Comparison of ENCODE assay signal across 12 cellular contexts in the genomic region with DNA sequence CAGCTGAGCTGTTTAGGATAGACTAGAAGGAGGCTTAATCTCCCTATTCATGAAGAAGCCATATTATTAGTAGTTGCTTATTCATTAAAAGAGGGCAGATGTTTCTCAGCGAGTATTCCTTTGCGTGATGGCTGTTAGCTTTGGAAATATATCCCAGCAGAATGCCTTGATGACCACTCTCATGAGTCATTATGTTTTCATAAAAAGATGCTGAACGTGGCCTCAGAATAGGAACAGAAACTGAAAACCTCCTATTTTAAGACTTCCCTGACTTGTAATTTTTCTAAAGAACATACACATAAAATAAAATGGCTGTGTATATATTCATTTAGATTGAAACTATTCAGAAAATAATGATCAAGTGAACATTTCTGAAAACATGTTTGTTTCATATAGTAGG. TPM values are rescaled to one million over a fixed set of nuclear protein-coding genes. Genes with fewer than 3 reads are reported as not detected.
DNase-seq lines count a peak whose midpoint lies in the region; ATAC-seq, FAIRE-seq and TF ChIP-seq lines count a peak whose summit lies in the region.
"Had no signal": no experiment of that assay in that cellular context is flagged by ENCODE, and none has a peak within 500 bp of the region (broad histone marks: within the 10 kb centered on the region; RNA-seq: fewer than 3 reads in every experiment).

No MANE protein-coding gene starts in this region.

- no peaks in the 10 kb centered on the region for H3K9me3 Mint-ChIP-seq in T-helper 2 cell treated with Interferon-gamma antibody and Interleukin-4, amounts not matched to agents 5 μg/mL and 100 μg/mL, for 36 hours

- no peaks in the 10 kb centered on the region for H3K4me1 Mint-ChIP-seq in T-helper 2 cell treated with Interferon-gamma antibody and Interleukin-4, amounts not matched to agents 5 μg/mL and 100 μg/mL, for 36 hours (ENCODE audit: low read depth)

- TF ChIP-seq EP300 in esophagus muscularis mucosa (IDR thresholded peaks at IDR 0.05): no peak

- H3K9ac ChIP-seq in endothelial cell of umbilical vein (replicated peaks; ENCODE audit: extremely low read depth, insufficient read depth, low read length): no peak overlapping the region

- no peaks in the 10 kb centered on the region for H3K9me1 ChIP-seq in endothelial cell of umbilical vein (replicated peaks; ENCODE audit: control insufficient read depth, extremely low read depth, insufficient read depth, low read length)

- POLR2A ChIA-PET in endothelial cell of umbilical vein (lab: Charles Lee): no interaction called here

- no peaks in the 10 kb centered on the region for H4K20me1 ChIP-seq in endothelial cell of umbilical vein (replicated peaks; ENCODE audit: control insufficient read depth, extremely low read depth, insufficient read depth, low read length)

- H3K27me3 Mint-ChIP-seq in T-helper 2 cell treated with Interferon-gamma antibody and Interleukin-4, amounts not matched to agents 5 μg/mL and 100 μg/mL, for 36 hours (ENCODE audit: low read depth): peaks cover 14% of the 10 kb centered on the region

- peak; percentile 9 for DNase-seq in GM03348 (ENCODE audit: low spot score)
- DNase-seq in endothelial cell of umbilical vein (ENCODE audit: low read depth, low spot score): peak; percentile 30
- no peak for DNase-seq in occipital lobe (lab: John Stamatoyannopoulos, UW)
- DNase-seq in esophagus muscularis mucosa (ENCODE audit: extremely low spot score): no peak
- DNase-seq in NCI-H2196 (lab: John Stamatoyannopoulos, UW; ENCODE audit: unreplicated experiment): no peak
- DNase-seq in T-helper 2 cell treated with Interferon-gamma antibody and Interleukin-4, amounts not matched to agents 5 μg/mL and 100 μg/mL, for 36 hours (ENCODE audit: low spot score): no peak
- DNase-seq: GF-D8, KG1, lower lobe of right lung had no signal

- H3K9me3 ChIP-seq in endothelial cell of umbilical vein (replicated peaks; ENCODE audit: control insufficient read depth, insufficient read depth, low read length) (no peaks in the 10 kb centered on the region), esophagus muscularis mucosa (no peaks in the 10 kb centered on the region)
- H3K9me3 ChIP-seq: lower lobe of right lung had no signal

- 66% methylated on average over 3 of the region's 3 CpGs for WGBS in esophagus muscularis mucosa

- H3K36me3 ChIP-seq in endothelial cell of umbilical vein (ENCODE audit: control insufficient read depth in 2 of 2, extremely low read depth in 1 of 2, insufficient read depth in 2 of 2, low read length in 2 of 2) (no peaks in the 10 kb centered on the region), esophagus muscularis mucosa (no peaks in the 10 kb centered on the region)
- H3K36me3 ChIP-seq: cardiac muscle cell, lower lobe of right lung had no signal

- no peak for FAIRE-seq in endothelial cell of umbilical vein (lab: Jason Lieb, UNC)

- H3K27ac Mint-ChIP-seq in T-helper 2 cell treated with Interferon-gamma antibody and Interleukin-4, amounts not matched to agents 5 μg/mL and 100 μg/mL, for 36 hours: no peak overlapping the region

- dilution Hi-C loops in endothelial cell of umbilical vein (cut with MboI; ENCODE audit: extremely low pct_ligation_motif_present, low sequenced_read_pairs): no loop called here

- H3K27ac ChIP-seq in endothelial cell of umbilical vein (ENCODE audit: insufficient read depth, low read depth, low read length) (no peak overlapping the region), esophagus muscularis mucosa (replicated peaks in 1 of 4) (no peak overlapping the region)
- H3K27ac ChIP-seq: cardiac muscle cell, lower lobe of right lung had no signal

- H3K79me2 ChIP-seq in endothelial cell of umbilical vein (ENCODE audit: control insufficient read depth, insufficient read depth, low read length): no peaks in the 10 kb centered on the region

- no peaks in the 10 kb centered on the region for H3K4me1 ChIP-seq in endothelial cell of umbilical vein (ENCODE audit: control insufficient read depth, extremely low read depth, insufficient read depth, low read length)
- no peaks in the 10 kb centered on the region for H3K4me1 ChIP-seq in esophagus muscularis mucosa
- H3K4me1 ChIP-seq: lower lobe of right lung had no signal

- CTCF ChIA-PET in endothelial cell of umbilical vein (lab: Charles Lee): no interaction called here

- no peaks in the 10 kb centered on the region for H3K27me3 ChIP-seq in endothelial cell of umbilical vein (ENCODE audit: control insufficient read depth in 2 of 2, insufficient read depth in 2 of 2, low read length in 2 of 2)
- no peaks in the 10 kb centered on the region for H3K27me3 ChIP-seq in esophagus muscularis mucosa
- H3K27me3 ChIP-seq: cardiac muscle cell had no signal

- H3K36me3 Mint-ChIP-seq in T-helper 2 cell treated with Interferon-gamma antibody and Interleukin-4, amounts not matched to agents 5 μg/mL and 100 μg/mL, for 36 hours (ENCODE audit: low read depth): no peaks in the 10 kb centered on the region

- intact Hi-C loops in endothelial cell of umbilical vein (cut with micrococcal nuclease): no loop called here
- intact Hi-C loops in esophagus muscularis mucosa (cut with DNase I): no loop called here

- H3K4me3 Mint-ChIP-seq in T-helper 2 cell treated with Interferon-gamma antibody and Interleukin-4, amounts not matched to agents 5 μg/mL and 100 μg/mL, for 36 hours: no peak overlapping the region

- no peak overlapping the region for H3K4me2 ChIP-seq in endothelial cell of umbilical vein (ENCODE audit: insufficient read depth, low read length)

- no peak overlapping the region for H2AFZ ChIP-seq in endothelial cell of umbilical vein (ENCODE audit: low read depth, low read length)

- BruUV-seq in endothelial cell of umbilical vein (replicated peaks; lab: Mats Ljungman, UMichigan): no TSS peak

- no peak for TF ChIP-seq CTCF in endothelial cell of umbilical vein (IDR thresholded peaks at IDR 0.05; ENCODE audit: extremely low read depth in 1 of 2, insufficient read depth in 1 of 2, low read depth in 1 of 2, low read length in 2 of 2)
- no peak for TF ChIP-seq CTCF in esophagus muscularis mucosa (IDR thresholded peaks at IDR 0.05)

- ATAC-seq in GM21576 (IDR thresholded peaks at IDR 0.05; ENCODE audit: unreplicated experiment): peak; percentile 81
- ATAC-seq in HG03469 (IDR thresholded peaks at IDR 0.05; ENCODE audit: unreplicated experiment): peak; percentile 67
- ATAC-seq: lower lobe of right lung had no signal

- no peak for TF ChIP-seq POLR2A in endothelial cell of umbilical vein (IDR thresholded peaks at IDR 0.05; ENCODE audit: low read depth, low read length)
- no peak for TF ChIP-seq POLR2A in esophagus muscularis mucosa (IDR thresholded peaks at IDR 0.05; ENCODE audit: low read depth)

- no peak overlapping the region for H3K4me3 ChIP-seq in endothelial cell of umbilical vein (replicated peaks in 1 of 3; ENCODE audit: insufficient read depth in 1 of 3, low read depth in 1 of 3, low read length in 3 of 3)
- no peak overlapping the region for H3K4me3 ChIP-seq in esophagus muscularis mucosa
- H3K4me3 ChIP-seq: cardiac muscle cell, lower lobe of right lung had no signal

TF ChIP-seq in endothelial cell of umbilical vein, 7 proteins besides CTCF, POLR2A, EP300 and RAD21:
- TF ChIP-seq FOS (IDR thresholded peaks at IDR 0.05; ENCODE audit: borderline replicate concordance, insufficient read depth, low read length) (peak; percentile 53), EZH2 (IDR thresholded peaks at IDR 0.05; ENCODE audit: borderline replicate concordance, low read depth, low read length, severe bottlenecking) (no peak)

RNA-seq across cellular contexts. Expression of a gene that starts 9.6 kb away (rescaled TPM):
- total RNA-seq in endothelial cell of umbilical vein: 10.6 and 13.3 TPM in 2 replicates
- polyA plus RNA-seq in endothelial cell of umbilical vein: 7.0 and 8.2 TPM in 2 replicates
- 9.9 and 10.7 TPM in 2 replicates for polyA plus RNA-seq in endothelial cell of umbilical vein (2011; cell fraction: cytosol; rRNA removed)
- polyA plus RNA-seq in endothelial cell of umbilical vein (2011; cell fraction: nucleus; rRNA removed): 7.8 and 9.9 TPM in 2 replicates
- polyA plus RNA-seq in endothelial cell of umbilical vein (2012): 16.9 and 20.0 TPM in 2 replicates
- polyA minus RNA-seq in endothelial cell of umbilical vein: 8.5 and 9.9 TPM in 2 replicates
- 24.9 TPM for polyA minus RNA-seq in endothelial cell of umbilical vein (2011; cell fraction: cytosol; rRNA and poly(A)+ RNA removed)
- 6.9 and 7.3 TPM in 2 replicates for polyA minus RNA-seq in endothelial cell of umbilical vein (2011; cell fraction: nucleus; rRNA and poly(A)+ RNA removed)
- 2.3 TPM for total RNA-seq in occipital lobe
- 1 to 10 TPM; 3.0 to 4.6 (median 4.1) TPM for total RNA-seq in esophagus muscularis mucosa
- polyA plus RNA-seq: cardiac muscle cell had no signal

Comparison
In these comparisons a context has a peak if more than half of its experiments do, and no peak if none do; other contexts are left out.
1. DNase-seq: peak in GM03348 (single experiment) and endothelial cell of umbilical vein (single experiment); none in occipital lobe (single experiment), esophagus muscularis mucosa (single experiment), NCI-H2196 (single experiment) and T-helper 2 cell treated with Interferon-gamma antibody and Interleukin-4, amounts not matched to agents 5 μg/mL and 100 μg/mL, for 36 hours (single experiment).